9 cellular contexts compared by ENCODE assay signal in the genomic region with DNA sequence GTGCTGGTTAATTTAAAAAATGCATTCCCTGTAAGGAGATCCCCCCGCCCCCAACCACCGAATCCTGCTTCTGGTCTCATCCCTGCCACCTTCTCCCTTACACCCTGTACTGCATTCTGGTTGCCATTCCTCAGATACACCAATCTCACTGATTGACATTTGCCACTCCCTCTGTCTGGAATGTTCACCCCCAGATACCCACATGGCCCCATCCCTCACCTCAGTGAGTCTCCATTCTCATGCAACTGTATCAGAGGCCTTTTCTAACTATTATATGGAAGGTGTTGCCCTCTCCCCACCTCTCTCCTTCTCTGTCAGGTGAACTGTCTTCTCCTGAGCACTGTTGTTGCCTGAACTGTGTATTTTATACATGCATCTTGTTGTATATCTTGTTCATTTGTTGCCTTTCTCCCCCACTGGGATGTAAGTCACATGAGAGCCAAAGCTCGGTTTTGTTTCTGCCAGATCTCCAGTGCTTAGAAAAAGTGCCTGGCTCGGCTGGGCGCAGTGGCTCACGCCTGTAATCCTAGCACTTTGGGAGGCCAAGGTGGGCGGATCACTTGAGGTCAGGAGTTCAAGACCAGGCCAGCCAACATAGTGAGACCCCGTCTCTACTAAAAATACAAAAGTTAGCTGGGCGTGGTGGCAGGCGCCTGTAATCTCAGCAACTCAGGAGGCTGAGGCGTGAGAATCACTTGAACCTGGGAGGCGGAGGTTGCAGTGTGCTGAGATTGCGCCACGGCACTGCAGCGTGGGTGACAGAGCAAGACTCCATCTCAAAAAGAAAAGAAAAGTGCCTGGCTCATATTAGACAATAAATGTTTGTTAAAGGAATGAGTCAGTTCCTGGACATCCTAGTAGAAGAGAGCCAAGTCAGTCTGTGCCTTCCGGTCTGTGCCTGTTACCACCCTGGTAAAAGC.
DNase-seq lines count a peak whose midpoint lies in the region; ATAC-seq, FAIRE-seq and TF ChIP-seq lines count a peak whose summit lies in the region.
"Had no signal": no experiment of that assay in that cellular context is flagged by ENCODE, and none has a peak within 500 bp of the region (broad histone marks: within the 10 kb centered on the region; RNA-seq: fewer than 3 reads in every experiment).

No MANE protein-coding gene starts in this region.

- DNase-seq in CD8-positive, alpha-beta T cell = no peak
- DNase-seq in RKO (ENCODE audit: low spot score) (peak; percentile 23), endothelial cell of umbilical vein (ENCODE audit: low read depth, low spot score) (peak; percentile 74), non-pigmented ciliary epithelial cell (ENCODE audit: low read depth) (peak; percentile 48), smooth muscle cell (lab: John Stamatoyannopoulos, UW; ENCODE audit: unreplicated experiment) (no peak), testis (no peak), NCI-H1417 (lab: John Stamatoyannopoulos, UW) (no peak)
- DNase-seq in stimulated activated CD4-positive, alpha-beta T cell treated with anti-CD3 and anti-CD28 coated beads, Interleukin-4, amount 100 ng/mL, for 4 hours = no peak

- TF ChIP-seq POLR2A in endothelial cell of umbilical vein (IDR thresholded peaks at IDR 0.05; ENCODE audit: low read depth, low read length) (no peak), testis (IDR thresholded peaks at IDR 0.05) (no peak)

- H3K4me2 ChIP-seq in endothelial cell of umbilical vein (ENCODE audit: insufficient read depth, low read length) (peak overlapping the region; percentile 43), smooth muscle cell (no peak overlapping the region)

- no peaks in the 10 kb centered on the region for H3K9me3 Mint-ChIP-seq in CD8-positive, alpha-beta T cell

- H3K4me3 ChIP-seq in CD8-positive, alpha-beta T cell (ENCODE audit: low read depth, low read length) = no peak overlapping the region
- no peak overlapping the region for H3K4me3 ChIP-seq in endothelial cell of umbilical vein (replicated peaks in 1 of 3; ENCODE audit: insufficient read depth in 1 of 3, low read depth in 1 of 3, low read length in 3 of 3)
- H3K4me3 ChIP-seq in smooth muscle cell = no peak overlapping the region
- H3K4me3 ChIP-seq in testis = no peak overlapping the region
- H3K4me3 ChIP-seq: SK-N-MC had no signal

- H3K9ac ChIP-seq in endothelial cell of umbilical vein (replicated peaks; ENCODE audit: extremely low read depth, insufficient read depth, low read length) = no peak overlapping the region
- H3K9ac ChIP-seq in smooth muscle cell (ENCODE audit: low read depth) = no peak overlapping the region

- no peak for TF ChIP-seq CTCF in CD8-positive, alpha-beta T cell (IDR thresholded peaks at IDR 0.05)
- TF ChIP-seq CTCF in endothelial cell of umbilical vein (IDR thresholded peaks at IDR 0.05; ENCODE audit: extremely low read depth in 1 of 2, insufficient read depth in 1 of 2, low read depth in 1 of 2, low read length in 2 of 2) (no peak), smooth muscle cell (IDR thresholded peaks at IDR 0.05; ENCODE audit: borderline replicate concordance, insufficient read depth, poor library complexity, severe bottlenecking) (no peak), testis (IDR thresholded peaks at IDR 0.05) (no peak)

- H3F3A ChIP-seq in smooth muscle cell (ENCODE audit: low read depth) = no peaks in the 10 kb centered on the region

- no peaks in the 10 kb centered on the region for H3K9me3 ChIP-seq in CD8-positive, alpha-beta T cell (ENCODE audit: low read length)
- no peaks in the 10 kb centered on the region for H3K9me3 ChIP-seq in endothelial cell of umbilical vein (replicated peaks; ENCODE audit: control insufficient read depth, insufficient read depth, low read length)
- no peaks in the 10 kb centered on the region for H3K9me3 ChIP-seq in smooth muscle cell (replicated peaks; ENCODE audit: low read depth)
- H3K9me3 ChIP-seq in testis = no peaks in the 10 kb centered on the region

- H3K27ac ChIP-seq in CD8-positive, alpha-beta T cell (ENCODE audit: low read depth, low read length) = no peak overlapping the region
- H3K27ac ChIP-seq in endothelial cell of umbilical vein (ENCODE audit: insufficient read depth, low read depth, low read length) (peak overlapping the region; percentile 44), smooth muscle cell (ENCODE audit: low read depth) (no peak overlapping the region), testis (no peak overlapping the region)
- H3K27ac ChIP-seq: SK-N-MC had no signal

- no peaks in the 10 kb centered on the region for H3K27me3 Mint-ChIP-seq in CD8-positive, alpha-beta T cell (ENCODE audit: low read depth)

- no peak overlapping the region for H3K4me3 Mint-ChIP-seq in CD8-positive, alpha-beta T cell

- H3K36me3 Mint-ChIP-seq in CD8-positive, alpha-beta T cell = peaks cover 34% of the 10 kb centered on the region

- H2AFZ ChIP-seq in endothelial cell of umbilical vein (ENCODE audit: low read depth, low read length) (no peak overlapping the region), smooth muscle cell (ENCODE audit: low read depth) (no peak overlapping the region)

- H3K27me3 ChIP-seq in CD8-positive, alpha-beta T cell (ENCODE audit: insufficient read depth, low read length) = no peaks in the 10 kb centered on the region
- H3K27me3 ChIP-seq in endothelial cell of umbilical vein (ENCODE audit: control insufficient read depth in 2 of 2, insufficient read depth in 2 of 2, low read length in 2 of 2) = no peaks in the 10 kb centered on the region
- H3K27me3 ChIP-seq in smooth muscle cell (ENCODE audit: low read depth) = no peaks in the 10 kb centered on the region
- no peaks in the 10 kb centered on the region for H3K27me3 ChIP-seq in testis

- intact Hi-C loops in CD8-positive, alpha-beta T cell (cut with DNase I, micrococcal nuclease) = no loop called here
- intact Hi-C loops in endothelial cell of umbilical vein (cut with micrococcal nuclease) = loop anchor here (1.0 to 2.0 kb wide), 2 partner anchors 25 to 56 kb away; no protein-coding TSS in a partner anchor
- intact Hi-C loops in testis (cut with DNase I; ENCODE audit: low total_unique reads) = no loop called here

- peaks cover 64% of the 10 kb centered on the region for H3K4me1 ChIP-seq in CD8-positive, alpha-beta T cell (ENCODE audit: insufficient read depth, low read length)
- peaks cover 27% of the 10 kb centered on the region for H3K4me1 ChIP-seq in endothelial cell of umbilical vein (ENCODE audit: control insufficient read depth, extremely low read depth, insufficient read depth, low read length)
- H3K4me1 ChIP-seq in smooth muscle cell (ENCODE audit: low read depth) = peaks cover 11% of the 10 kb centered on the region
- peaks cover 11% of the 10 kb centered on the region for H3K4me1 ChIP-seq in testis

- no peak for ATAC-seq in CD8-positive, alpha-beta T cell

- peak; percentile 95 for FAIRE-seq in endothelial cell of umbilical vein (lab: Jason Lieb, UNC)

- no TSS peak for BruUV-seq in endothelial cell of umbilical vein (replicated peaks; lab: Mats Ljungman, UMichigan)

- no peaks in the 10 kb centered on the region for H3K36me3 ChIP-seq in CD8-positive, alpha-beta T cell (ENCODE audit: insufficient read depth, low read length)
- H3K36me3 ChIP-seq in endothelial cell of umbilical vein (ENCODE audit: control insufficient read depth in 2 of 2, extremely low read depth in 1 of 2, insufficient read depth in 2 of 2, low read length in 2 of 2) (no peaks in the 10 kb centered on the region), smooth muscle cell (ENCODE audit: low read depth) (no peaks in the 10 kb centered on the region), testis (ENCODE audit: low read depth, missing control alignments) (no peaks in the 10 kb centered on the region)

- dilution Hi-C loops in endothelial cell of umbilical vein (cut with MboI; ENCODE audit: extremely low pct_ligation_motif_present, low sequenced_read_pairs) = no loop called here

- H3K79me2 ChIP-seq in endothelial cell of umbilical vein (ENCODE audit: control insufficient read depth, insufficient read depth, low read length) (peaks cover 39% of the 10 kb centered on the region), smooth muscle cell (ENCODE audit: low read depth) (peaks cover 91% of the 10 kb centered on the region)

- peak overlapping the region; percentile 81 for H3K27ac Mint-ChIP-seq in CD8-positive, alpha-beta T cell

- no peaks in the 10 kb centered on the region for H3K9me1 ChIP-seq in endothelial cell of umbilical vein (replicated peaks; ENCODE audit: control insufficient read depth, extremely low read depth, insufficient read depth, low read length)

- peaks cover 85% of the 10 kb centered on the region for H3K4me1 Mint-ChIP-seq in CD8-positive, alpha-beta T cell (ENCODE audit: low read depth)

- H4K20me1 ChIP-seq in endothelial cell of umbilical vein (replicated peaks; ENCODE audit: control insufficient read depth, extremely low read depth, insufficient read depth, low read length) (no peaks in the 10 kb centered on the region), smooth muscle cell (ENCODE audit: low read depth) (peaks cover 100% of the 10 kb centered on the region)

- POLR2A ChIA-PET in CD8-positive, alpha-beta T cell (lab: Charles Lee) = no interaction called here
- POLR2A ChIA-PET in endothelial cell of umbilical vein (lab: Charles Lee) = interaction anchor here (1.6 kb wide), 1 partner anchor 61 kb away, joined by 3 read pairs; the partner anchor contains the start of gene TNRC6B

- WGBS in smooth muscle cell (ENCODE audit: low lambda C conversion rate) = 88% methylated on average over 16 of the region's 16 CpGs
- 72 to 75% methylated on average over 16 of the region's 16 CpGs for WGBS in testis, 2 donors

- CTCF ChIA-PET in CD8-positive, alpha-beta T cell (lab: Charles Lee) = interaction anchor here (0.6 to 1.4 kb wide), 3 partner anchors 90 to 140 kb away, joined by 3 to 5 read pairs (median 3); no protein-coding TSS in a partner anchor
- CTCF ChIA-PET in endothelial cell of umbilical vein (lab: Charles Lee) = interaction anchor here (1.0 to 1.6 kb wide), 3 partner anchors 19 to 25 kb away, joined by 3 to 4 read pairs (median 4); no protein-coding TSS in a partner anchor

TF ChIP-seq in endothelial cell of umbilical vein, 7 proteins besides CTCF, POLR2A, EP300 and RAD21:
- peak; percentile 61 for TF ChIP-seq JUN (IDR thresholded peaks at IDR 0.05; ENCODE audit: borderline replicate concordance, insufficient read depth, insufficient read length, low read depth)
- TF ChIP-seq POLR2AphosphoS5 (IDR thresholded peaks at IDR 0.05; ENCODE audit: insufficient read depth, low read depth, low read length) = peak; percentile 40
- no peak for TF ChIP-seq MAX (IDR thresholded peaks at IDR 0.05; ENCODE audit: insufficient read depth, insufficient read length)
- TF ChIP-seq MYC (IDR thresholded peaks at IDR 0.05; ENCODE audit: low read depth, low read length) = no peak
- no peak for TF ChIP-seq GATA2 (IDR thresholded peaks at IDR 0.05; ENCODE audit: insufficient read depth, insufficient read length, low read depth, low read length)
- no peak for TF ChIP-seq EZH2 (IDR thresholded peaks at IDR 0.05; ENCODE audit: borderline replicate concordance, low read depth, low read length, severe bottlenecking)
- peak; percentile 76 for TF ChIP-seq FOS (IDR thresholded peaks at IDR 0.05; ENCODE audit: borderline replicate concordance, insufficient read depth, low read length)

Comparison
In these comparisons a context has a peak if more than half of its experiments do, and no peak if none do; other contexts are left out.
1. DNase-seq: peak in RKO (single experiment), endothelial cell of umbilical vein (single experiment) and non-pigmented ciliary epithelial cell (single experiment); none in CD8-positive, alpha-beta T cell (0 of 7), smooth muscle cell (single experiment), stimulated activated CD4-positive, alpha-beta T cell treated with anti-CD3 and anti-CD28 coated beads, Interleukin-4, amount 100 ng/mL, for 4 hours (0 of 2), testis (single experiment) and NCI-H1417 (0 of 3).